13 cellular contexts compared by ENCODE assay signal in genomic region chr3:50574280-50574831, GRCh38. TPM values are rescaled to one million over a fixed set of nuclear protein-coding genes. Genes with fewer than 3 reads are reported as not detected.
DNase-seq lines count a peak whose midpoint lies in the region; ATAC-seq and TF ChIP-seq lines count a peak whose summit lies in the region.
"Had no signal": no experiment of that assay in that cellular context is flagged by ENCODE, and none has a peak within 500 bp of the region (broad histone marks: within the 10 kb centered on the region; RNA-seq: fewer than 3 reads in every experiment).

No MANE protein-coding gene starts in this region.

- H3K9me3 Mint-ChIP-seq in CD8-positive, alpha-beta memory T cell, result no peaks in the 10 kb centered on the region
- H3K9me3 Mint-ChIP-seq in activated naive CD8-positive, alpha-beta T cell treated with anti-CD3 and anti-CD28 coated beads, Interleukin-2, amount 10 ng/mL, durations not matched to agents 7 days and 5 days, result no peaks in the 10 kb centered on the region
- H3K9me3 Mint-ChIP-seq: neural crest cell had no signal

- TF ChIP-seq POLR2A in Peyer's patch (IDR thresholded peaks at IDR 0.05), result no peak

- peaks cover 0 to 2% of the 10 kb centered on the region in 2 donors for H3K27me3 Mint-ChIP-seq in CD8-positive, alpha-beta memory T cell
- H3K27me3 Mint-ChIP-seq in activated naive CD8-positive, alpha-beta T cell treated with anti-CD3 and anti-CD28 coated beads, Interleukin-2, amount 10 ng/mL, durations not matched to agents 7 days and 5 days, result no peaks in the 10 kb centered on the region

- TF ChIP-seq CTCF in Peyer's patch (IDR thresholded peaks at IDR 0.05) (no peak), GM13976 (IDR thresholded peaks at IDR 0.05; ENCODE audit: borderline replicate concordance, control extremely low read depth, extremely low read depth, insufficient read depth, missing control alignments) (no peak)

- ATAC-seq in activated naive CD8-positive, alpha-beta T cell treated with anti-CD3 and anti-CD28 coated beads, Interleukin-2, amount 10 ng/mL, durations not matched to agents 7 days and 5 days (ENCODE audit: low read depth), result peak; percentile 6
- ATAC-seq: right cardiac atrium had no signal

- in situ Hi-C loops in GM13976 (cut with MboI; ENCODE audit: low sequenced_read_pairs, unreplicated experiment), result loop anchor here (5.0 kb wide), 1 partner anchor 38 kb away; the partner anchor contains the start of gene CISH

- POLR2A ChIA-PET in CD8-positive, alpha-beta memory T cell (lab: Charles Lee), result interaction anchor here (1.0 to 2.9 kb wide), 4 partner anchors 14 to 39 kb away, joined by 3 to 18 read pairs (median 4); partner anchors contain the start of gene CISH
- POLR2A ChIA-PET in activated naive CD8-positive, alpha-beta T cell treated with anti-CD3 and anti-CD28 coated beads, Interleukin-2, amount 10 ng/mL, durations not matched to agents 7 days and 5 days (lab: Charles Lee), result interaction anchor here (0.6 to 26.1 kb wide), 6 partner anchors 8 to 235 kb away, joined by 3 to 3572 read pairs (median 136); partner anchors contain the start of genes CISH, MAPKAPK3 and RASSF1

- CTCF ChIA-PET in CD8-positive, alpha-beta memory T cell (lab: Charles Lee), result interaction anchor here (0.7 to 18.9 kb wide), 4 partner anchors 16 to 796 kb away, joined by 3 to 724 read pairs (median 98); partner anchors contain the start of genes CISH and MAPKAPK3

- H3K36me3 Mint-ChIP-seq in CD8-positive, alpha-beta memory T cell, result peaks cover 0 to 29% (median 0%) of the 10 kb centered on the region in 3 donors
- H3K36me3 Mint-ChIP-seq in activated naive CD8-positive, alpha-beta T cell treated with anti-CD3 and anti-CD28 coated beads, Interleukin-2, amount 10 ng/mL, durations not matched to agents 7 days and 5 days, result peaks cover 57% of the 10 kb centered on the region

- H3K27ac ChIP-seq in CD8-positive, alpha-beta memory T cell (ENCODE audit: low read depth, low read length), result peak overlapping the region; percentile 65
- H3K27ac ChIP-seq in Peyer's patch, result peak overlapping the region; percentile 12 to 51 (median 22)
- peak overlapping the region in 16 of 21 experiments; percentile 6 to 84 (median 39) for H3K27ac ChIP-seq in skin epidermis
- H3K27ac ChIP-seq: BLaER1, vagina had no signal

- H3K36me3 ChIP-seq in CD8-positive, alpha-beta memory T cell (ENCODE audit: insufficient read depth, low read length), result peaks cover 7% of the 10 kb centered on the region
- peaks cover 0 to 11% (median 0%) of the 10 kb centered on the region in 3 donors for H3K36me3 ChIP-seq in Peyer's patch

- H3K27me3 ChIP-seq in CD8-positive, alpha-beta memory T cell (ENCODE audit: insufficient read depth, low read length, poor library complexity, severe bottlenecking), result no peaks in the 10 kb centered on the region
- no peaks in the 10 kb centered on the region for H3K27me3 ChIP-seq in Peyer's patch
- H3K27me3 ChIP-seq: BLaER1, vagina had no signal

- DNase-seq in CD8-positive, alpha-beta memory T cell, result peak in 1 of 5 donors; percentile 22
- DNase-seq in Peyer's patch (no peak), GM13976 (ENCODE audit: low spot score) (no peak), NCI-H2171 (lab: John Stamatoyannopoulos, UW) (no peak), cerebellar nuclear complex (lab: John Stamatoyannopoulos, UW) (no peak)
- peak; percentile 76 for DNase-seq in activated naive CD8-positive, alpha-beta T cell treated with anti-CD3 and anti-CD28 coated beads, Interleukin-2, amount 10 ng/mL, durations not matched to agents 7 days and 5 days
- DNase-seq: amniotic stem cell, MV-4-11 had no signal

- H3K4me1 ChIP-seq in CD8-positive, alpha-beta memory T cell (ENCODE audit: insufficient read depth, low read length), result peaks cover 92% of the 10 kb centered on the region
- H3K4me1 ChIP-seq in Peyer's patch, result peaks cover 0 to 18% (median 5%) of the 10 kb centered on the region in 4 donors

- peaks cover 65 to 93% (median 70%) of the 10 kb centered on the region in 3 donors for H3K4me1 Mint-ChIP-seq in CD8-positive, alpha-beta memory T cell
- H3K4me1 Mint-ChIP-seq in activated naive CD8-positive, alpha-beta T cell treated with anti-CD3 and anti-CD28 coated beads, Interleukin-2, amount 10 ng/mL, durations not matched to agents 7 days and 5 days, result peaks cover 74% of the 10 kb centered on the region

- H3K27ac Mint-ChIP-seq in CD8-positive, alpha-beta memory T cell, result peak overlapping the region; percentile 88 to 98 (median 95)
- H3K27ac Mint-ChIP-seq in activated naive CD8-positive, alpha-beta T cell treated with anti-CD3 and anti-CD28 coated beads, Interleukin-2, amount 10 ng/mL, durations not matched to agents 7 days and 5 days, result peak overlapping the region; percentile 99

- peak overlapping the region; percentile 67 to 85 (median 74) for H3K4me3 Mint-ChIP-seq in CD8-positive, alpha-beta memory T cell
- peak overlapping the region; percentile 96 for H3K4me3 Mint-ChIP-seq in activated naive CD8-positive, alpha-beta T cell treated with anti-CD3 and anti-CD28 coated beads, Interleukin-2, amount 10 ng/mL, durations not matched to agents 7 days and 5 days
- H3K4me3 Mint-ChIP-seq: neural crest cell had no signal

- no peaks in the 10 kb centered on the region for H3K9me3 ChIP-seq in CD8-positive, alpha-beta memory T cell (ENCODE audit: low read length)
- H3K9me3 ChIP-seq in Peyer's patch, result no peaks in the 10 kb centered on the region
- H3K9me3 ChIP-seq: BLaER1, vagina had no signal

- peak overlapping the region; percentile 30 for H3K4me3 ChIP-seq in CD8-positive, alpha-beta memory T cell (ENCODE audit: low read length)
- H3K4me3 ChIP-seq in Peyer's patch (no peak overlapping the region), skin epidermis (no peak overlapping the region)
- H3K4me3 ChIP-seq: BLaER1, vagina had no signal

RNA-seq across cellular contexts. Expression of gene HEMK1, which starts 5.0 kb away (rescaled TPM):
- 10 to 100 TPM; 51.8 to 55.0 TPM for total RNA-seq in CD8-positive, alpha-beta memory T cell
- 27.4 TPM for polyA plus RNA-seq in CD8-positive, alpha-beta memory T cell
- total RNA-seq in Peyer's patch, result 10 to 100 TPM in 3 of 4 donors, 1 to 10 TPM in 1; 8.6 to 15.3 (median 12.5) TPM
- 100 to 1,000 TPM in 1 of 2 experiments, 10 to 100 TPM in 1; 97.4 to 102 TPM for total RNA-seq in activated naive CD8-positive, alpha-beta T cell treated with anti-CD3 and anti-CD28 coated beads, Interleukin-2, amount 10 ng/mL, durations not matched to agents 7 days and 5 days

RNA-seq across cellular contexts. Expression of gene C3orf18, which starts 6.8 kb away (rescaled TPM):
- total RNA-seq in CD8-positive, alpha-beta memory T cell, result 10 to 100 TPM; 11.5 to 13.0 TPM
- 15.8 TPM for polyA plus RNA-seq in CD8-positive, alpha-beta memory T cell
- total RNA-seq in Peyer's patch, result 10 to 100 TPM in 1 of 4 donors, 1 to 10 TPM in 2, not detected in 1; 1.1 to 26.4 (median 3.2) TPM
- total RNA-seq in activated naive CD8-positive, alpha-beta T cell treated with anti-CD3 and anti-CD28 coated beads, Interleukin-2, amount 10 ng/mL, durations not matched to agents 7 days and 5 days, result 10 to 100 TPM; 53.2 to 58.4 TPM

RNA-seq across cellular contexts. Expression of gene CISH, which starts 37.2 kb away (rescaled TPM):
- total RNA-seq in CD8-positive, alpha-beta memory T cell, result 100 to 1,000 TPM; 216 to 222 TPM
- polyA plus RNA-seq in CD8-positive, alpha-beta memory T cell, result 92.8 TPM
- 10 to 100 TPM in 3 of 4 donors, 1 to 10 TPM in 1; 9.7 to 13.5 (median 10.9) TPM for total RNA-seq in Peyer's patch
- total RNA-seq in activated naive CD8-positive, alpha-beta T cell treated with anti-CD3 and anti-CD28 coated beads, Interleukin-2, amount 10 ng/mL, durations not matched to agents 7 days and 5 days, result 100 to 1,000 TPM; 365 to 400 TPM

RNA-seq across cellular contexts. Expression of gene MAPKAPK3, which starts 42.6 kb away (rescaled TPM):
- total RNA-seq in CD8-positive, alpha-beta memory T cell, result 100 to 1,000 TPM; 153 to 156 TPM
- polyA plus RNA-seq in CD8-positive, alpha-beta memory T cell, result 57.0 TPM
- total RNA-seq in Peyer's patch, result 10 to 100 TPM; 25.6 to 44.0 (median 30.0) TPM
- 100 to 1,000 TPM; 176 to 195 TPM for total RNA-seq in activated naive CD8-positive, alpha-beta T cell treated with anti-CD3 and anti-CD28 coated beads, Interleukin-2, amount 10 ng/mL, durations not matched to agents 7 days and 5 days

Comparison
In these comparisons a context has a peak if more than half of its experiments do, and no peak if none do; other contexts are left out.
1. RNA of gene CISH, which starts 37.2 kb away (total RNA-seq): 365 to 400 TPM in activated naive CD8-positive, alpha-beta T cell treated with anti-CD3 and anti-CD28 coated beads, Interleukin-2, amount 10 ng/mL, durations not matched to agents 7 days and 5 days and 216 to 222 TPM in CD8-positive, alpha-beta memory T cell; 9.7 to 13.5 TPM in Peyer's patch; every median in the first group is over 10 times any median in the second.
2. Peak in every context shown above with its lines, with median percentiles within 50 percentile points of each other: H3K27ac ChIP-seq.